In genomic region chr12:48925218-48925871, GRCh38 we compare ENCODE assay signal across 8 cellular contexts. TPM values are rescaled to one million over a fixed set of nuclear protein-coding genes. Genes with fewer than 3 reads are reported as not detected.
A peak's percentile ranks its signal among the peaks of the same experiment; 100 is the strongest.
DNase-seq lines count a peak whose midpoint lies in the region; ATAC-seq and TF ChIP-seq lines count a peak whose summit lies in the region.

FKBP11 (minus strand) TSS chr12:48925492; CDS start chr12:48925428, 64 bp downstream.

- H3K36me3 Mint-ChIP-seq in central memory CD8-positive, alpha-beta T cell (ENCODE audit: insufficient read depth) = peaks cover 33% of the 10 kb centered on the region

- CTCF ChIA-PET in A673 (lab: Charles Lee) = interaction anchor here (1.3 kb wide), 1 partner anchor 11 kb away, joined by 4 read pairs; no protein-coding TSS in a partner anchor

- intact Hi-C loops in A673 (cut with micrococcal nuclease; ENCODE audit: unreplicated experiment) = no loop called here

- peak within 1 kb of the TSS; percentile 88 for H3K4me3 ChIP-seq in A673 (ENCODE audit: low read depth, low read length, poor library complexity, severe bottlenecking)

- H3K27me3 ChIP-seq in A673 (replicated peaks; ENCODE audit: insufficient read depth, low read depth, low read length, poor library complexity) = no peaks in the 10 kb centered on the region

- peaks cover 50% of the 10 kb centered on the region for H3K4me1 Mint-ChIP-seq in central memory CD8-positive, alpha-beta T cell

- TF ChIP-seq POLR2A in GM19099 (IDR thresholded peaks at IDR 0.05; ENCODE audit: extremely low read depth, insufficient read length, low read depth) = peak; percentile 73

- H3K27me3 Mint-ChIP-seq in central memory CD8-positive, alpha-beta T cell = no peaks in the 10 kb centered on the region

- POLR2A ChIA-PET in A673 (lab: Charles Lee; ENCODE audit: low non-redundant PET) = interaction anchor here (0.6 kb wide), 1 partner anchor 32 kb away, joined by 15 read pairs; the partner anchor contains the start of gene ARF3

- no TSS peak for BruUV-seq in A673 (replicated peaks; lab: Mats Ljungman, UMichigan)

- peak within 1 kb of the TSS; percentile 70 for H3K27ac ChIP-seq in A673 (ENCODE audit: low read depth, low read length, poor library complexity, severe bottlenecking)

- peaks cover 11% of the 10 kb centered on the region for H3K4me1 ChIP-seq in A673 (ENCODE audit: insufficient read depth, low read length, poor library complexity, severe bottlenecking)

- DNase-seq in A673 (ENCODE audit: low spot score) (peak; percentile 50), left kidney (ENCODE audit: low read depth, low spot score) (peak; percentile 69)
- DNase-seq in activated CD4-positive, CD25-positive, alpha-beta regulatory T cell (lab: John Stamatoyannopoulos, UW) = peak; percentile 40 to 54 (median 42)
- peak; percentile 58 to 82 for DNase-seq in central memory CD8-positive, alpha-beta T cell (ENCODE audit: low spot score in 2 of 2)
- DNase-seq in stimulated activated CD4-positive, alpha-beta T cell treated with anti-CD3 and anti-CD28 coated beads, Interleukin-4, amount 100 ng/mL, for 24 hours = peak; percentile 79

- no peaks in the 10 kb centered on the region for H3K9me3 ChIP-seq in A673 (ENCODE audit: low read depth, low read length, poor library complexity, severe bottlenecking)

- no peak for TF ChIP-seq CTCF in A673 (conservative IDR thresholded peaks at IDR 0.05; ENCODE audit: low read depth, low read length)

- peak within 1 kb of the TSS; percentile 91 for H3K4me3 Mint-ChIP-seq in central memory CD8-positive, alpha-beta T cell

- H3K9me3 Mint-ChIP-seq in central memory CD8-positive, alpha-beta T cell = no peaks in the 10 kb centered on the region

- peaks cover 8% of the 10 kb centered on the region for H3K36me3 ChIP-seq in A673 (ENCODE audit: insufficient read depth, low read length, poor library complexity, severe bottlenecking)

- ATAC-seq in HG03442 (IDR thresholded peaks at IDR 0.05; ENCODE audit: unreplicated experiment) = peak; percentile 61
- ATAC-seq in central memory CD8-positive, alpha-beta T cell (replicated peaks; ENCODE audit: extremely low read depth, poor library complexity, severe bottlenecking) = peak; percentile 90
- ATAC-seq in HG03469 (IDR thresholded peaks at IDR 0.05; ENCODE audit: unreplicated experiment) = no peak

- peak within 1 kb of the TSS; percentile 94 for H3K27ac Mint-ChIP-seq in central memory CD8-positive, alpha-beta T cell (ENCODE audit: low read depth)

RNA-seq across cellular contexts. Expression of gene FKBP11, which starts in this region (rescaled TPM):
- 31.8 and 32.5 TPM in 2 replicates for total RNA-seq in A673 (2021)
